In the genomic region with DNA sequence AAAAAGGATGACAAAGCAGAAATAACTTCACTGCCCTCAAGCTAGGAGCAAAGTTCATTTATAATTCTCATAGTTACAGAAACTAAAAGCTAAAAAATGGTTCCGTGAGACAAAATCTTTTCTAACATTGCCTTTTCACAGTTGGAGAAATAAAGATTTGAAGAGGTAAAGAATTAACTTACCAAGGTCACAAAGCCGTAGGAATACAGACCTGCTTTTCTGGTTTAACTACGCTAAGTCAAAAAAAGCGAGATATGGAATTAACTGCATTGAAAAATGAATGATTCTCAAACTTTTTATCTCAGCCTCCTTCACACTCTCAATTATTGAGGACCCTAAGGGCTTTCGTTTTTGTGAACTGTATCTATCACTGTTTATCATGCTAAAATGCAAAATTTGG, we compare ENCODE assay signal across 17 cellular contexts.
"Had no signal": no experiment of that assay in that cellular context is flagged by ENCODE, and none has a peak within 500 bp of the region (broad histone marks: within the 10 kb centered on the region; RNA-seq: fewer than 3 reads in every experiment).

No MANE protein-coding gene starts in this region.

- H3K4me3 Mint-ChIP-seq: activated naive CD4-positive, alpha-beta T cell treated with anti-CD3 and anti-CD28 coated beads, Interleukin-2, amount 50 U/mL, for 24 hours had no signal

- H3K36me3 ChIP-seq: brain microvascular endothelial cell, right atrium auricular region, transverse colon had no signal

- H3K4me1 ChIP-seq: right atrium auricular region, transverse colon had no signal

- H3K36me3 Mint-ChIP-seq: activated CD4-positive, alpha-beta memory T cell treated with anti-CD3 and anti-CD28 coated beads for 36 hours; activated naive CD4-positive, alpha-beta T cell treated with anti-CD3 and anti-CD28 coated beads, Interleukin-2, amount 50 U/mL, for 24 hours; naive thymus-derived CD8-positive, alpha-beta T cell had no signal

- H3K27ac Mint-ChIP-seq: activated CD4-positive, alpha-beta memory T cell treated with anti-CD3 and anti-CD28 coated beads for 36 hours; activated naive CD4-positive, alpha-beta T cell treated with anti-CD3 and anti-CD28 coated beads, Interleukin-2, amount 50 U/mL, for 24 hours; activated T-cell treated with anti-CD3 and anti-CD28 coated beads, Interleukin-2, amount 50 U/mL, for 24 hours; naive thymus-derived CD8-positive, alpha-beta T cell had no signal

- H3K27ac ChIP-seq: brain microvascular endothelial cell, right atrium auricular region, transverse colon had no signal

- H3K27me3 ChIP-seq: brain microvascular endothelial cell, right atrium auricular region had no signal

- H3K9me3 ChIP-seq: transverse colon had no signal

- DNase-seq: activated CD4-positive, alpha-beta memory T cell treated with anti-CD3 and anti-CD28 coated beads for 36 hours; activated effector memory CD4-positive, alpha-beta T cell treated with anti-CD3 and anti-CD28 coated beads, Interleukin-2, amount 50 U/mL, for 16 hours; activated T-cell treated with anti-CD3 and anti-CD28 coated beads, Interleukin-2, amount 50 U/mL, for 24 hours; amniotic stem cell; cortex of kidney; effector CD8-positive, alpha-beta T cell; foreskin melanocyte; naive thymus-derived CD8-positive, alpha-beta T cell; stimulated activated CD4-positive, alpha-beta T cell treated with anti-CD3 and anti-CD28 coated beads, Interleukin-15, amount 100 ng/mL, for 24 hours; stimulated activated CD4-positive, alpha-beta T cell treated with anti-CD3 and anti-CD28 coated beads, Interleukin-4, amount 100 ng/mL, for 24 hours; stimulated activated naive CD4-positive, alpha-beta T cell treated with Interleukin-2 at 50 U/mL for 16 hours; T-helper 1 cell; T1000; transverse colon had no signal

- H3K9me3 Mint-ChIP-seq: activated T-cell treated with anti-CD3 and anti-CD28 coated beads, Interleukin-2, amount 50 U/mL, for 24 hours had no signal
